ENCODE assay signal across 8 cellular contexts in the genomic region with DNA sequence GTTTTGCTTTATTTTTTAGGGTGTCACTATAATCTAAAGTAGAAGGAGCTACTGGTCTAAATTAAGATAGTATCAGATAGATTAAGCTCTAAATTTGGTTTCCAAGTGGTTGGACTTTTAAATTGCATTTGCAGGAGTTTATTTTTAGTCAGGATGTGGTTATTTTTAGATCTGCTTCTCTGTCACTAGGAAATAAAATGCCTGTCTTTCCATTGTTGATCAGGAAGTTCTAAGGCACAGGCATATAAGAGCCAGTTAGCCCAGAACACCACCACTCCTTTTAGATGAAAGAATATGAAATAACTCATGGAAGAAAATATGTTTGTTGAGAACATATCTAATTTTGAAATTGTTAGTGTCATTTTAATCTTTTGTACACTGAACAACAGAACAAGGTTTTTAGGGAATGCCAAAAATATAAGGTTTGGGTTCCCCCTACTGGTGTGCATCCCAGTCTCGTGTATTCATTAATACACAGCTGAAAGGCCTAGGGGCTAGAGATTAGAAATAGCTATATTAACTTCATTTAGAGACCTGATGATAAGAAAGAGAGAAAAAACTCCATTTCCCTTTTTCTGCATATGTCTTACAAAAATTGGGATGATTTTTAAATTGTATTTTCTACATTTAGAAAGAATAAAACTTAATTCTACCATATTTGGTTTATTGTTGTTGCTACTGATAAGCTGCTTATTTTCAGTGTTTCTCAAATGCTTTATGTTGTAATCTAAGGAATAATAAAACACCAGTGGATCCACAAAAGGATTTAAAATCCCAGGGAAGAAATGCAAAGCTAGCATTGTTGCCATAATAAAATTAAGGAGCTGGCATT.
DNase-seq lines count a peak whose midpoint lies in the region; ATAC-seq and TF ChIP-seq lines count a peak whose summit lies in the region.

No MANE protein-coding gene starts in this region.

- TF ChIP-seq CTCF in CD14-positive monocyte (IDR thresholded peaks at IDR 0.05) (peak; percentile 33), GM13977 (IDR thresholded peaks at IDR 0.05; ENCODE audit: extremely low read depth, insufficient read depth, missing control alignments) (peak; percentile 68)

- peaks cover 9 to 20% of the 10 kb centered on the region in 2 donors for H3K36me3 Mint-ChIP-seq in CD14-positive monocyte

- intact Hi-C loops in CD14-positive monocyte (cut with micrococcal nuclease): no loop called here
- intact Hi-C loops in head of caudate nucleus (cut with DNase I): no loop called here

- H3K4me1 Mint-ChIP-seq in CD14-positive monocyte: no peaks in the 10 kb centered on the region

- DNase-seq in CD14-positive monocyte (ENCODE audit: low spot score) (no peak), GM13977 (ENCODE audit: low spot score) (peak; percentile 39), NCI-H2227 treated with DMSO at 0.1 percent for 48 hours (lab: John Stamatoyannopoulos, UW) (peak; percentile 43), head of caudate nucleus (peak in 27 of 42 donors; percentile 17 to 80 (median 50)), renal cortical epithelial cell (ENCODE audit: low read depth) (peak; percentile 59), NCI-H1048 (lab: John Stamatoyannopoulos, UW) (no peak)
- DNase-seq in activated gamma-delta T cell treated with anti-CD3 and anti-CD28 coated beads, Interleukin-2, amount 50 U/mL, for 16 hours (ENCODE audit: low read depth): peak; percentile 6

- in situ Hi-C loops in GM13977 (cut with MboI; ENCODE audit: low pct_unique_long_range_greater_than_20kb, low sequenced_read_pairs, unreplicated experiment): loop anchor here (25.0 kb wide), 1 partner anchor 454 kb away; no protein-coding TSS in a partner anchor

- ATAC-seq in GM18502 (IDR thresholded peaks at IDR 0.05; ENCODE audit: poor library complexity, unreplicated experiment): no peak

- H3K4me3 Mint-ChIP-seq in CD14-positive monocyte: no peak overlapping the region

- H3K27me3 Mint-ChIP-seq in CD14-positive monocyte (ENCODE audit: low read depth in 3 of 3): peaks cover 0 to 2% (median 0%) of the 10 kb centered on the region in 3 donors

- no peak overlapping the region for H3K27ac Mint-ChIP-seq in CD14-positive monocyte

- H3K9me3 Mint-ChIP-seq in CD14-positive monocyte: peaks cover 0 to 2% (median 0%) of the 10 kb centered on the region in 7 donors

Comparison
In these comparisons a context has a peak if more than half of its experiments do, and no peak if none do; other contexts are left out.
1. DNase-seq: peak in GM13977 (single experiment), NCI-H2227 treated with DMSO at 0.1 percent for 48 hours (single experiment), activated gamma-delta T cell treated with anti-CD3 and anti-CD28 coated beads, Interleukin-2, amount 50 U/mL, for 16 hours (single experiment), head of caudate nucleus (27 of 42) and renal cortical epithelial cell (single experiment); none in CD14-positive monocyte (single experiment) and NCI-H1048 (single experiment).